Comparison of ENCODE assay signal across 22 cellular contexts in genomic region chr14:28987516-28987915, GRCh38.
DNase-seq lines count a peak whose midpoint lies in the region; ATAC-seq and TF ChIP-seq lines count a peak whose summit lies in the region.
"Had no signal": no experiment of that assay in that cellular context is flagged by ENCODE, and none has a peak within 500 bp of the region (broad histone marks: within the 10 kb centered on the region; RNA-seq: fewer than 3 reads in every experiment).

No MANE protein-coding gene starts in this region.

- no peaks in the 10 kb centered on the region for H3K36me3 ChIP-seq in breast epithelium
- H3K36me3 ChIP-seq: MG63, SJSA1 had no signal

- no peak for TF ChIP-seq POLR2A in breast epithelium (IDR thresholded peaks at IDR 0.05)

- no peak overlapping the region for H3K4me3 ChIP-seq in breast epithelium
- no peak overlapping the region for H3K4me3 ChIP-seq in cardiac fibroblast (replicated peaks in 1 of 2; ENCODE audit: low read depth in 2 of 2, low read length in 2 of 2)
- no peak overlapping the region for H3K4me3 ChIP-seq in fibroblast of villous mesenchyme (ENCODE audit: low read depth, low read length)
- H3K4me3 ChIP-seq: MG63, SJSA1 had no signal

- H3K36me3 Mint-ChIP-seq in MCF 10A (ENCODE audit: insufficient read depth, unreplicated experiment) (no peaks in the 10 kb centered on the region), T-cell (no peaks in the 10 kb centered on the region)

- peak; percentile 5 for DNase-seq in MCF 10A (ENCODE audit: unreplicated experiment)
- no peak for DNase-seq in breast epithelium (ENCODE audit: low spot score in 2 of 2)
- DNase-seq in cardiac fibroblast (ENCODE audit: low read depth in 2 of 2): peak; percentile 1 to 48
- DNase-seq in fibroblast of villous mesenchyme (ENCODE audit: low read depth): peak; percentile 6
- DNase-seq in HK-2 (ENCODE audit: unreplicated experiment): no peak
- DNase-seq in T-cell: no peak
- no peak for DNase-seq in SIG-M5 (lab: John Stamatoyannopoulos, UW)
- DNase-seq: AML-193, DMS79, MG63, NCI-H1092, NCI-H1436 treated with DMSO at 0.1 percent for 48 hours, NCI-H2029 treated with DMSO at 0.1 percent for 48 hours, NCI-H2171, NCI-H446 treated with DMSO at 0.1 percent for 48 hours had no signal

- no peaks in the 10 kb centered on the region for H3K27me3 ChIP-seq in breast epithelium
- H3K27me3 ChIP-seq: MG63, SJSA1 had no signal

- no peaks in the 10 kb centered on the region for H3K9me3 ChIP-seq in breast epithelium
- H3K9me3 ChIP-seq: MG63, SJSA1 had no signal

- H3K27ac Mint-ChIP-seq in MCF 10A (ENCODE audit: low read depth, unreplicated experiment) (no peak overlapping the region), T-cell (no peak overlapping the region)

- intact Hi-C loops in MCF 10A (cut with micrococcal nuclease) (no loop called here), breast epithelium (cut with DNase I; ENCODE audit: low total_unique reads) (no loop called here)

- no peak overlapping the region for H3K27ac ChIP-seq in breast epithelium
- H3K27ac ChIP-seq: 22Rv1, C4-2B, KMS-11, SJSA1 had no signal

- CTCF ChIA-PET in MCF 10A (lab: Yijun Ruan, JAX): no interaction called here
- CTCF ChIA-PET in T-cell (lab: Charles Lee): no interaction called here

- ATAC-seq in T-cell (replicated peaks in 1 of 4): no peak
- ATAC-seq in GM19467 (IDR thresholded peaks at IDR 0.05; ENCODE audit: unreplicated experiment): no peak
- ATAC-seq: HCT116, Panc1 had no signal

- H3K27me3 Mint-ChIP-seq in MCF 10A (ENCODE audit: insufficient read depth, unreplicated experiment) (peaks cover 91% of the 10 kb centered on the region), T-cell (no peaks in the 10 kb centered on the region)

- H3K9me3 Mint-ChIP-seq in MCF 10A (ENCODE audit: unreplicated experiment): no peaks in the 10 kb centered on the region
- H3K9me3 Mint-ChIP-seq in T-cell: peaks cover 11 to 27% (median 17%) of the 10 kb centered on the region in 3 donors

- no TSS peak for BruUV-seq in MCF 10A (replicated peaks; lab: Mats Ljungman, UMichigan)

- H3K4me3 Mint-ChIP-seq in MCF 10A (ENCODE audit: unreplicated experiment) (no peak overlapping the region), T-cell (no peak overlapping the region)

- POLR2A ChIA-PET in MCF 10A (lab: Yijun Ruan, JAX) (no interaction called here), T-cell (lab: Charles Lee) (no interaction called here)

- no peaks in the 10 kb centered on the region for H3K4me1 ChIP-seq in breast epithelium
- H3K4me1 ChIP-seq: SJSA1 had no signal

- TF ChIP-seq CTCF in MCF 10A (IDR thresholded peaks at IDR 0.05; ENCODE audit: unreplicated experiment) (no peak), breast epithelium (IDR thresholded peaks at IDR 0.05) (no peak), cardiac fibroblast (IDR thresholded peaks at IDR 0.05; ENCODE audit: low read depth, low read length) (no peak), fibroblast of villous mesenchyme (IDR thresholded peaks at IDR 0.05; ENCODE audit: insufficient read depth, low read depth, low read length) (no peak)

- H3K4me1 Mint-ChIP-seq in MCF 10A (ENCODE audit: insufficient read depth, unreplicated experiment) (no peaks in the 10 kb centered on the region), T-cell (no peaks in the 10 kb centered on the region)

Comparison
In these comparisons a context has a peak if more than half of its experiments do, and no peak if none do; other contexts are left out.
1. DNase-seq: peak in MCF 10A (single experiment), cardiac fibroblast (2 of 2) and fibroblast of villous mesenchyme (single experiment); none in breast epithelium (0 of 2), HK-2 (single experiment), T-cell (0 of 34) and SIG-M5 (single experiment).